Comparison of ENCODE assay signal across 9 cellular contexts in genomic region chr5:172854958-172855357, GRCh38. TPM values are rescaled to one million over a fixed set of nuclear protein-coding genes. Genes with fewer than 3 reads are reported as not detected.
DNase-seq lines count a peak whose midpoint lies in the region; ATAC-seq and TF ChIP-seq lines count a peak whose summit lies in the region.
"Had no signal": no experiment of that assay in that cellular context is flagged by ENCODE, and none has a peak within 500 bp of the region (broad histone marks: within the 10 kb centered on the region; RNA-seq: fewer than 3 reads in every experiment).

No MANE protein-coding gene starts in this region.

- H3K27ac ChIP-seq in duodenal mucosa (ENCODE audit: low read depth, low read length) (peak overlapping the region; percentile 58), upper lobe of left lung (peak overlapping the region; percentile 64 to 86 (median 76))

- H3K4me3 ChIP-seq in duodenal mucosa (ENCODE audit: low read depth in 1 of 2, low read length in 2 of 2) (no peak overlapping the region), upper lobe of left lung (no peak overlapping the region)

- H3K36me3 Mint-ChIP-seq in activated T-cell treated with anti-CD3 and anti-CD28 coated beads, Interleukin-2, amount 50 U/mL, for 72 hours (ENCODE audit: insufficient read depth in 2 of 2): peaks cover 0 to 2% of the 10 kb centered on the region in 2 donors
- peaks cover 6% of the 10 kb centered on the region for H3K36me3 Mint-ChIP-seq in activated T-cell treated with anti-CD3 and anti-CD28 coated beads, Interleukin-2, amount 50 U/mL, for 24 hours (ENCODE audit: low read depth)
- H3K36me3 Mint-ChIP-seq in nephron (ENCODE audit: low read depth): peaks cover 5% of the 10 kb centered on the region

- H3K27me3 Mint-ChIP-seq in activated T-cell treated with anti-CD3 and anti-CD28 coated beads, Interleukin-2, amount 50 U/mL, for 72 hours (ENCODE audit: low read depth): no peaks in the 10 kb centered on the region
- H3K27me3 Mint-ChIP-seq in activated T-cell treated with anti-CD3 and anti-CD28 coated beads, Interleukin-2, amount 50 U/mL, for 24 hours: no peaks in the 10 kb centered on the region
- H3K27me3 Mint-ChIP-seq in nephron (ENCODE audit: low read depth): no peaks in the 10 kb centered on the region

- TF ChIP-seq CTCF in nephron (IDR thresholded peaks at IDR 0.05; ENCODE audit: unreplicated experiment in 3 of 3): no peak
- no peak for TF ChIP-seq CTCF in upper lobe of left lung (IDR thresholded peaks at IDR 0.05)

- H3K9me3 ChIP-seq in duodenal mucosa (ENCODE audit: control insufficient read depth in 1 of 2, low read length in 2 of 2) (no peaks in the 10 kb centered on the region), upper lobe of left lung (no peaks in the 10 kb centered on the region)

- 80 to 88% methylated on average over 1 to 4 of the region's 4 CpGs for WGBS in upper lobe of left lung, 2 donors

- TF ChIP-seq POLR2A in upper lobe of left lung (IDR thresholded peaks at IDR 0.05): no peak

- peak overlapping the region; percentile 1 to 45 for H3K4me3 Mint-ChIP-seq in activated T-cell treated with anti-CD3 and anti-CD28 coated beads, Interleukin-2, amount 50 U/mL, for 72 hours
- H3K4me3 Mint-ChIP-seq in activated T-cell treated with anti-CD3 and anti-CD28 coated beads, Interleukin-2, amount 50 U/mL, for 24 hours: no peak overlapping the region
- H3K4me3 Mint-ChIP-seq in nephron: no peak overlapping the region

- H3K9ac ChIP-seq in duodenal mucosa (ENCODE audit: low read depth in 1 of 2, low read length in 2 of 2): peak overlapping the region in 1 of 2 donors; percentile 35

- peaks cover 0 to 4% of the 10 kb centered on the region in 2 donors for H3K36me3 ChIP-seq in duodenal mucosa (ENCODE audit: control insufficient read depth in 1 of 2, insufficient read depth in 2 of 2, low read length in 2 of 2)
- H3K36me3 ChIP-seq in upper lobe of left lung: no peaks in the 10 kb centered on the region

- no peak for DNase-seq in activated T-cell treated with anti-CD3 and anti-CD28 coated beads, Interleukin-2, amount 50 U/mL, for 72 hours
- DNase-seq in activated T-cell treated with anti-CD3 and anti-CD28 coated beads, Interleukin-2, amount 50 U/mL, for 24 hours: no peak
- DNase-seq in upper lobe of left lung: no peak
- no peak for DNase-seq in NCI-H128 (lab: John Stamatoyannopoulos, UW; ENCODE audit: unreplicated experiment)
- DNase-seq in iPS-NIHi7 (ENCODE audit: extremely low spot score): no peak
- DNase-seq: NCI-H1694 had no signal

- H3K9me3 Mint-ChIP-seq in activated T-cell treated with anti-CD3 and anti-CD28 coated beads, Interleukin-2, amount 50 U/mL, for 72 hours: no peaks in the 10 kb centered on the region
- H3K9me3 Mint-ChIP-seq in activated T-cell treated with anti-CD3 and anti-CD28 coated beads, Interleukin-2, amount 50 U/mL, for 24 hours: no peaks in the 10 kb centered on the region
- H3K9me3 Mint-ChIP-seq in nephron: no peaks in the 10 kb centered on the region

- peaks cover 30% of the 10 kb centered on the region for H3K4me1 Mint-ChIP-seq in activated T-cell treated with anti-CD3 and anti-CD28 coated beads, Interleukin-2, amount 50 U/mL, for 72 hours (ENCODE audit: low read depth)
- peaks cover 50% of the 10 kb centered on the region for H3K4me1 Mint-ChIP-seq in activated T-cell treated with anti-CD3 and anti-CD28 coated beads, Interleukin-2, amount 50 U/mL, for 24 hours (ENCODE audit: low read depth)
- H3K4me1 Mint-ChIP-seq in nephron: peaks cover 11% of the 10 kb centered on the region

- H3K27ac Mint-ChIP-seq in activated T-cell treated with anti-CD3 and anti-CD28 coated beads, Interleukin-2, amount 50 U/mL, for 72 hours: peak overlapping the region; percentile 64
- H3K27ac Mint-ChIP-seq in activated T-cell treated with anti-CD3 and anti-CD28 coated beads, Interleukin-2, amount 50 U/mL, for 24 hours: no peak overlapping the region
- H3K27ac Mint-ChIP-seq in nephron: peak overlapping the region in 2 of 3 experiments; percentile 35 to 36

- ATAC-seq in activated T-cell treated with anti-CD3 and anti-CD28 coated beads, Interleukin-2, amount 50 U/mL, for 72 hours (replicated peaks in 1 of 2): no peak
- ATAC-seq in upper lobe of left lung (ENCODE audit: low FRiP score in 2 of 2) (no peak), HG03097 (IDR thresholded peaks at IDR 0.05; ENCODE audit: low FRiP score, unreplicated experiment) (no peak)

- no peaks in the 10 kb centered on the region for H3K27me3 ChIP-seq in duodenal mucosa (ENCODE audit: control insufficient read depth in 1 of 2, insufficient read depth in 2 of 2, low read length in 2 of 2)
- H3K27me3 ChIP-seq in upper lobe of left lung: no peaks in the 10 kb centered on the region

- H3K4me1 ChIP-seq in duodenal mucosa (ENCODE audit: control insufficient read depth in 1 of 2, insufficient read depth in 2 of 2, low read length in 2 of 2) (peaks cover 59 to 71% of the 10 kb centered on the region in 2 donors), upper lobe of left lung (peaks cover 64 to 91% (median 71%) of the 10 kb centered on the region in 4 donors)

- no peak for TF ChIP-seq EP300 in upper lobe of left lung (IDR thresholded peaks at IDR 0.05)

RNA-seq across cellular contexts. Expression of gene ERGIC1, which starts 20.9 kb away (rescaled TPM):
- 10 to 100 TPM; 66.3 to 69.3 TPM for total RNA-seq in activated T-cell treated with anti-CD3 and anti-CD28 coated beads, Interleukin-2, amount 50 U/mL, for 72 hours
- total RNA-seq in upper lobe of left lung: 100 to 1,000 TPM; 158 to 225 (median 173) TPM

Comparison
In these comparisons a context has a peak if more than half of its experiments do, and no peak if none do; other contexts are left out.
1. H3K4me3 Mint-ChIP-seq: peak in activated T-cell treated with anti-CD3 and anti-CD28 coated beads, Interleukin-2, amount 50 U/mL, for 72 hours (2 of 2); none in activated T-cell treated with anti-CD3 and anti-CD28 coated beads, Interleukin-2, amount 50 U/mL, for 24 hours (single experiment) and nephron (0 of 3).